Comparison of ENCODE assay signal across 9 cellular contexts in genomic region chr18:44682181-44682870, GRCh38. TPM values are rescaled to one million over a fixed set of nuclear protein-coding genes. Genes with fewer than 3 reads are reported as not detected.
DNase-seq lines count a peak whose midpoint lies in the region; ATAC-seq and TF ChIP-seq lines count a peak whose summit lies in the region.
"Had no signal": no experiment of that assay in that cellular context is flagged by ENCODE, and none has a peak within 500 bp of the region (broad histone marks: within the 10 kb centered on the region; RNA-seq: fewer than 3 reads in every experiment).

No MANE protein-coding gene starts in this region.

- H3K27ac ChIP-seq in SJCRH30 (peak overlapping the region; percentile 20), tibial nerve (peak overlapping the region; percentile 36 to 87 (median 62))

- ATAC-seq in HG03280 (IDR thresholded peaks at IDR 0.05; ENCODE audit: unreplicated experiment) = no peak

- TF ChIP-seq POLR2A in tibial nerve (IDR thresholded peaks at IDR 0.05) = no peak

- H3K36me3 ChIP-seq in SJCRH30 (no peaks in the 10 kb centered on the region), tibial nerve (no peaks in the 10 kb centered on the region)
- H3K36me3 ChIP-seq: HAP-1 had no signal

- H3K9me3 ChIP-seq in SJCRH30 (replicated peaks) (no peaks in the 10 kb centered on the region), tibial nerve (no peaks in the 10 kb centered on the region)
- H3K9me3 ChIP-seq: HAP-1 had no signal

- TF ChIP-seq CTCF in tibial nerve (IDR thresholded peaks at IDR 0.05) = no peak

- peak overlapping the region; percentile 88 for H3K4me3 ChIP-seq in SJCRH30
- peak overlapping the region in 3 of 4 donors; percentile 32 to 78 (median 75) for H3K4me3 ChIP-seq in tibial nerve

- no peak for TF ChIP-seq EP300 in tibial nerve (IDR thresholded peaks at IDR 0.05)

- DNase-seq in NCI-H345 (lab: John Stamatoyannopoulos, UW) = peak; percentile 28
- DNase-seq in NCI-H345 treated with DMSO at 0.1 percent for 48 hours (lab: John Stamatoyannopoulos, UW; ENCODE audit: unreplicated experiment) = no peak
- DNase-seq in SJCRH30 = peak; percentile 25 to 53
- peak; percentile 70 for DNase-seq in islet precursor cell
- DNase-seq in tibial nerve (ENCODE audit: low spot score in 2 of 2) = peak; percentile 33 to 36
- DNase-seq in activated naive CD4-positive, alpha-beta T cell treated with anti-CD3 and anti-CD28 coated beads, Interleukin-2, amount 50 U/mL, for 16 hours = no peak
- DNase-seq in NAMALWA (ENCODE audit: low spot score) = no peak

- no peaks in the 10 kb centered on the region for H3K27me3 ChIP-seq in SJCRH30
- no peaks in the 10 kb centered on the region for H3K27me3 ChIP-seq in tibial nerve

- H3K4me1 ChIP-seq in SJCRH30 = peaks cover 5% of the 10 kb centered on the region
- peaks cover 0 to 44% (median 2%) of the 10 kb centered on the region in 4 donors for H3K4me1 ChIP-seq in tibial nerve

- 45 to 54% methylated on average over 12 of the region's 12 CpGs for WGBS in tibial nerve, 2 donors

RNA-seq across cellular contexts. Expression of gene SETBP1, which starts 1.6 kb away (rescaled TPM):
- total RNA-seq in SJCRH30 (2014; rRNA removed; shearing (Covaris generic)) = 10.5 and 11.9 TPM in 2 replicates
- 10 to 100 TPM; 26.2 to 40.8 (median 33.6) TPM for total RNA-seq in tibial nerve

Comparison
In these comparisons a context has a peak if more than half of its experiments do, and no peak if none do; other contexts are left out.
1. DNase-seq: peak in NCI-H345 (single experiment), SJCRH30 (2 of 2), islet precursor cell (single experiment) and tibial nerve (2 of 2); none in NCI-H345 treated with DMSO at 0.1 percent for 48 hours (single experiment), activated naive CD4-positive, alpha-beta T cell treated with anti-CD3 and anti-CD28 coated beads, Interleukin-2, amount 50 U/mL, for 16 hours (single experiment) and NAMALWA (single experiment).